Comparison of ENCODE assay signal across 8 cellular contexts in genomic region chr11:2532704-2533641, GRCh38.
DNase-seq lines count a peak whose midpoint lies in the region; ATAC-seq, FAIRE-seq and TF ChIP-seq lines count a peak whose summit lies in the region.

No MANE protein-coding gene starts in this region.

- H3K4me1 ChIP-seq in kidney (ENCODE audit: control insufficient read depth in 1 of 2, insufficient read depth in 1 of 2, low read depth in 1 of 2, low read length in 2 of 2) = peaks cover 0 to 15% of the 10 kb centered on the region in 2 donors

- H3K9me3 ChIP-seq in kidney (ENCODE audit: control insufficient read depth in 1 of 2, low read length in 2 of 2) = no peaks in the 10 kb centered on the region

- no peaks in the 10 kb centered on the region for H3K36me3 ChIP-seq in kidney (ENCODE audit: control insufficient read depth in 1 of 2, insufficient read depth in 2 of 2, low read length in 2 of 2)

- peak; percentile 73 for DNase-seq in GM18507 (ENCODE audit: extremely low spot score, insufficient read length, low read depth)
- peak; percentile 42 to 86 for DNase-seq in NCI-H446 (lab: John Stamatoyannopoulos, UW)
- peak; percentile 81 for DNase-seq in central memory CD4-positive, alpha-beta T cell
- peak; percentile 96 for DNase-seq in kidney
- peak; percentile 85 to 93 (median 91) for DNase-seq in stimulated activated CD4-positive, alpha-beta T cell treated with anti-CD3 and anti-CD28 coated beads, Interleukin-12 subunit alpha, Interleukin-12 subunit beta, amount 100 ng/mL, for 48 hours (ENCODE audit: low read depth in 2 of 3, low spot score in 1 of 3)

- peak overlapping the region; percentile 24 to 37 for H3K9ac ChIP-seq in kidney (ENCODE audit: low read length in 2 of 2)

- peak overlapping the region in 1 of 2 donors; percentile 18 for H3K4me3 ChIP-seq in kidney (ENCODE audit: low read length in 2 of 2)

- TF ChIP-seq CTCF in kidney (IDR thresholded peaks at IDR 0.05; ENCODE audit: borderline replicate concordance, extremely low read depth, insufficient read depth) = peak; percentile 100

- ATAC-seq in HG03159 (IDR thresholded peaks at IDR 0.05; ENCODE audit: unreplicated experiment) (peak; percentile 65), HG03095 (IDR thresholded peaks at IDR 0.05; ENCODE audit: unreplicated experiment) (no peak)
- ATAC-seq in activated CD4-positive, CD25-positive, alpha-beta regulatory T cell treated with anti-CD3 and anti-CD28 coated beads, Interleukin-2, amount 50 U/mL, for 24 hours = peak; percentile 89 to 90

- intact Hi-C loops in kidney (cut with DNase I) = loop anchor here (2.0 to 5.0 kb wide), 2 partner anchors 106 to 356 kb away; no protein-coding TSS in a partner anchor

- no peak overlapping the region for H3K27ac ChIP-seq in kidney (ENCODE audit: low read depth in 2 of 2, low read length in 2 of 2)

- FAIRE-seq in GM18507 (lab: Jason Lieb, UNC) = peak; percentile 67
- FAIRE-seq in kidney (lab: Jason Lieb, UNC) = no peak
